In the genomic region with DNA sequence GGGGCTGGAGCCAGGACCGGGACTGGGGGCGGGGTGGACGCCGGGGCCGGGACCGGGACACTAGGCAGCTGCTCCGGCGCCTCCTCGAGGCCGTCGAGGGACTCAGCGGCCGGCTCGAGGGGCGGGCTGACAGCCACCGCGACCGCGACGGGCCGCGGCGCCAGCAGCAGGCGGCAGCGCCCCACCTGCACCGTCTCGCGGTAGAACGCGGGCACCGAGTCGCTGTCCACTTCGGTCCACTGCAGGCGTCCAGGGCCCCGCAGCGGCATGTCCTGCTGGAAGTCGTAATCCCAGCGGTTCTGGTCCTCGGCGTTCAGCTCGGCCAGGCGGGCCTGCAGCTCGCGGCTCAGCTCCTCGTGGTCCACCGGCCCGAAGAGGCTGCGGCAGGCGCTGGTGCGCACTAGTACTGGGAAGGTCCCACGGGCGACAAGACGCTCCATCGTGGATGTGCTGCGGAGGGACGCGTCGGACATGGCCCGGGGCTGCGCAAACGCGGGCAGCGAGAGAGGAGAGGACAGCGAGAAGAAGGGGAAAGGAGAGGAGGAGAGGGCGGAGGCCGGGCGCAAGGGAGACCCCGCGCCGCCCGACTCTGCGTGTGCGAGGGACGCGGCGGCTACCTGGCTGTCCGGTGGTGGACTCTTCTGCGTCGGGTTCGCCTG, we compare ENCODE assay signal across 1 cellular context.
TF ChIP-seq lines count a peak whose summit lies in the region.

No MANE protein-coding gene starts in this region.

TF ChIP-seq in K562, 482 proteins besides CTCF, POLR2A, EP300 and RAD21 (continued from another document and continues in another):
- TF ChIP-seq, protein P1, sequence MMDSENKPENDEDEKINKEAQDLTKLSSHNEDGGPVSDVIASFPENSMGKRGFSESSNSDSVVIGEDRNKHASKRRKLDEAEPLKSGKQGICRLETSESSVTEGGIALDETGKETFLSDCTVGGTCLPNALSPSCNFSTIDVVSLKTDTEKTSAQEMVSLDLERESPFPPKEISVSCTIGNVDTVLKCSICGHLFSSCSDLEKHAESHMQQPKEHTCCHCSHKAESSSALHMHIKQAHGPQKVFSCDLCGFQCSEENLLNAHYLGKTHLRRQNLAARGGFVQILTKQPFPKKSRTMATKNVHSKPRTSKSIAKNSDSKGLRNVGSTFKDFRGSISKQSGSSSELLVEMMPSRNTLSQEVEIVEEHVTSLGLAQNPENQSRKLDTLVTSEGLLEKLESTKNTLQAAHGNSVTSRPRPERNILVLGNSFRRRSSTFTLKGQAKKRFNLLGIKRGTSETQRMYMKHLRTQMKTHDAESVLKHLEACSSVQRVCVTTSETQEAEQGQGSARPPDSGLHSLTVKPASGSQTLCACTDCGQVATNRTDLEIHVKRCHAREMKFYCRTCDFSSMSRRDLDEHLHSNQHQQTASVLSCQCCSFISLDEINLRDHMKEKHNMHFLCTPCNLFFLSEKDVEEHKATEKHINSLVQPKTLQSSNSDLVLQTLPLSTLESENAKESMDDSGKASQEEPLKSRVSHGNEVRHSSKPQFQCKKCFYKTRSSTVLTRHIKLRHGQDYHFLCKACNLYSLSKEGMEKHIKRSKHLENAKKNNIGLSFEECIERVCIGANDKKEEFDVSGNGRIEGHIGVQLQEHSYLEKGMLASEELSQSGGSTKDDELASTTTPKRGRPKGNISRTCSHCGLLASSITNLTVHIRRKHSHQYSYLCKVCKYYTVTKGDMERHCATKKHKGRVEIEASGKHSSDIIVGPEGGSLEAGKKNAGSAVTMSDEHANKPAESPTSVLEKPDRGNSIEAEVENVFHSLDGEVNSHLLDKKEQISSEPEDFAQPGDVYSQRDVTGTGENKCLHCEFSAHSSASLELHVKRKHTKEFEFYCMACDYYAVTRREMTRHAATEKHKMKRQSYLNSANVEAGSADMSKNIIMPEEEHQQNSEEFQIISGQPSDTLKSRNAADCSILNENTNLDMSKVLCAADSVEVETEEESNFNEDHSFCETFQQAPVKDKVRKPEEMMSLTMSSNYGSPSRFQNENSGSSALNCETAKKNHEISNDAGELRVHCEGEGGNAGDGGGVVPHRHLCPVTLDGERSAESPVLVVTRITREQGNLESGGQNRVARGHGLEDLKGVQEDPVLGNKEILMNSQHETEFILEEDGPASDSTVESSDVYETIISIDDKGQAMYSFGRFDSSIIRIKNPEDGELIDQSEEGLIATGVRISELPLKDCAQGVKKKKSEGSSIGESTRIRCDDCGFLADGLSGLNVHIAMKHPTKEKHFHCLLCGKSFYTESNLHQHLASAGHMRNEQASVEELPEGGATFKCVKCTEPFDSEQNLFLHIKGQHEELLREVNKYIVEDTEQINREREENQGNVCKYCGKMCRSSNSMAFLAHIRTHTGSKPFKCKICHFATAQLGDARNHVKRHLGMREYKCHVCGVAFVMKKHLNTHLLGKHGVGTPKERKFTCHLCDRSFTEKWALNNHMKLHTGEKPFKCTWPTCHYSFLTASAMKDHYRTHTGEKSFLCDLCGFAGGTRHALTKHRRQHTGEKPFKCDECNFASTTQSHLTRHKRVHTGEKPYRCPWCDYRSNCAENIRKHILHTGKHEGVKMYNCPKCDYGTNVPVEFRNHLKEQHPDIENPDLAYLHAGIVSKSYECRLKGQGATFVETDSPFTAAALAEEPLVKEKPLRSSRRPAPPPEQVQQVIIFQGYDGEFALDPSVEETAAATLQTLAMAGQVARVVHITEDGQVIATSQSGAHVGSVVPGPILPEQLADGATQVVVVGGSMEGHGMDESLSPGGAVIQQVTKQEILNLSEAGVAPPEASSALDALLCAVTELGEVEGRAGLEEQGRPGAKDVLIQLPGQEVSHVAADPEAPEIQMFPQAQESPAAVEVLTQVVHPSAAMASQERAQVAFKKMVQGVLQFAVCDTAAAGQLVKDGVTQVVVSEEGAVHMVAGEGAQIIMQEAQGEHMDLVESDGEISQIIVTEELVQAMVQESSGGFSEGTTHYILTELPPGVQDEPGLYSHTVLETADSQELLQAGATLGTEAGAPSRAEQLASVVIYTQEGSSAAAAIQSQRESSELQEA (IDR thresholded peaks at IDR 0.05; ENCODE audit: low read depth), result no peak
- no peak for TF ChIP-seq BCL6 (CRISPR knock-in tag; IDR thresholded peaks at IDR 0.05)
- TF ChIP-seq NKRF (IDR thresholded peaks at IDR 0.05; ENCODE audit: borderline replicate concordance), result peak; percentile 83
- no peak for TF ChIP-seq ZNF140 (CRISPR knock-in tag; IDR thresholded peaks at IDR 0.05)
- no peak for TF ChIP-seq ILK (tag; IDR thresholded peaks at IDR 0.05; ENCODE audit: borderline replicate concordance, low read depth)
- TF ChIP-seq CLOCK (CRISPR knock-in tag; IDR thresholded peaks at IDR 0.05; ENCODE audit: borderline replicate concordance), result no peak
- TF ChIP-seq CREBBP (IDR thresholded peaks at IDR 0.05; ENCODE audit: low read depth, low read length), result no peak
- TF ChIP-seq NEUROD1 (IDR thresholded peaks at IDR 0.05; ENCODE audit: borderline replicate concordance, low read depth, low read length, partially characterized antibody), result peak; percentile 19
- TF ChIP-seq LCOR (CRISPR knock-in tag; IDR thresholded peaks at IDR 0.05), result peak; percentile 70; the same call in 1 of the 2 replicates
- TF ChIP-seq, protein P2, sequence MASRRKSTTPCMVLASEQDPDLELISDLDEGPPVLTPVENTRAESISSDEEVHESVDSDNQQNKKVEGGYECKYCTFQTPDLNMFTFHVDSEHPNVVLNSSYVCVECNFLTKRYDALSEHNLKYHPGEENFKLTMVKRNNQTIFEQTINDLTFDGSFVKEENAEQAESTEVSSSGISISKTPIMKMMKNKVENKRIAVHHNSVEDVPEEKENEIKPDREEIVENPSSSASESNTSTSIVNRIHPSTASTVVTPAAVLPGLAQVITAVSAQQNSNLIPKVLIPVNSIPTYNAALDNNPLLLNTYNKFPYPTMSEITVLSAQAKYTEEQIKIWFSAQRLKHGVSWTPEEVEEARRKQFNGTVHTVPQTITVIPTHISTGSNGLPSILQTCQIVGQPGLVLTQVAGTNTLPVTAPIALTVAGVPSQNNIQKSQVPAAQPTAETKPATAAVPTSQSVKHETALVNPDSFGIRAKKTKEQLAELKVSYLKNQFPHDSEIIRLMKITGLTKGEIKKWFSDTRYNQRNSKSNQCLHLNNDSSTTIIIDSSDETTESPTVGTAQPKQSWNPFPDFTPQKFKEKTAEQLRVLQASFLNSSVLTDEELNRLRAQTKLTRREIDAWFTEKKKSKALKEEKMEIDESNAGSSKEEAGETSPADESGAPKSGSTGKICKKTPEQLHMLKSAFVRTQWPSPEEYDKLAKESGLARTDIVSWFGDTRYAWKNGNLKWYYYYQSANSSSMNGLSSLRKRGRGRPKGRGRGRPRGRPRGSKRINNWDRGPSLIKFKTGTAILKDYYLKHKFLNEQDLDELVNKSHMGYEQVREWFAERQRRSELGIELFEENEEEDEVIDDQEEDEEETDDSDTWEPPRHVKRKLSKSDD (conservative IDR thresholded peaks at IDR 0.05; ENCODE audit: low read length), result no peak
- TF ChIP-seq CHD2 (IDR thresholded peaks at IDR 0.05; ENCODE audit: low read depth, low read length), result peak; percentile 38; the same call in 1 of the 2 replicates
- no peak for TF ChIP-seq XRCC4 (IDR thresholded peaks at IDR 0.05; ENCODE audit: extremely low read depth, insufficient read depth, insufficient read length)
- TF ChIP-seq SRSF3 (IDR thresholded peaks at IDR 0.05; ENCODE audit: insufficient read depth, low read length), result no peak
- peak; percentile 45 for TF ChIP-seq HNRNPLL (IDR thresholded peaks at IDR 0.05; ENCODE audit: low read depth, low read length, poor library complexity, severe bottlenecking)
- TF ChIP-seq ZZZ3 (IDR thresholded peaks at IDR 0.05), result no peak
- TF ChIP-seq ZNF316 (IDR thresholded peaks at IDR 0.05), result no peak
- TF ChIP-seq GATA2 (CRISPR knock-in tag; IDR thresholded peaks at IDR 0.05), result no peak
- no peak for TF ChIP-seq MECOM (CRISPR knock-in tag; IDR thresholded peaks at IDR 0.05)
- no peak for TF ChIP-seq ZNF274 (IDR thresholded peaks at IDR 0.05; ENCODE audit: borderline replicate concordance, low read depth, low read length)
- no peak for TF ChIP-seq ZNF75A (CRISPR knock-in tag; IDR thresholded peaks at IDR 0.05)
- no peak for TF ChIP-seq NR4A1 (CRISPR knock-in tag; IDR thresholded peaks at IDR 0.05)
- TF ChIP-seq NR4A1 (tag; IDR thresholded peaks at IDR 0.05), result no peak
- no peak for TF ChIP-seq PATZ1 (CRISPR knock-in tag; IDR thresholded peaks at IDR 0.05; ENCODE audit: borderline replicate concordance)
- TF ChIP-seq ATF4 (CRISPR knock-in tag; IDR thresholded peaks at IDR 0.05), result no peak
- no peak for TF ChIP-seq KAT8 (IDR thresholded peaks at IDR 0.05; ENCODE audit: low read depth)
- no peak for TF ChIP-seq NBN (IDR thresholded peaks at IDR 0.05; ENCODE audit: low read depth)
- TF ChIP-seq GATAD2B (IDR thresholded peaks at IDR 0.05; ENCODE audit: borderline replicate concordance), result peak; percentile 86
